In genomic region chr17:59851431-59852375, GRCh38 we compare ENCODE assay signal across 11 cellular contexts. TPM values are rescaled to one million over a fixed set of nuclear protein-coding genes. Genes with fewer than 3 reads are reported as not detected.
DNase-seq lines count a peak whose midpoint lies in the region; ATAC-seq and TF ChIP-seq lines count a peak whose summit lies in the region.
"Had no signal": no experiment of that assay in that cellular context is flagged by ENCODE, and none has a peak within 500 bp of the region (broad histone marks: within the 10 kb centered on the region; RNA-seq: fewer than 3 reads in every experiment).

No MANE protein-coding gene starts in this region.

- no peaks in the 10 kb centered on the region for H3K27me3 ChIP-seq in heart left ventricle
- no peaks in the 10 kb centered on the region for H3K27me3 ChIP-seq in mucosa of stomach (ENCODE audit: control insufficient read depth, insufficient read depth, low read length)
- no peaks in the 10 kb centered on the region for H3K27me3 ChIP-seq in vagina

- H3K4me3 ChIP-seq in heart left ventricle = no peak overlapping the region
- H3K4me3 ChIP-seq in choroid plexus epithelial cell (ENCODE audit: low read depth, low read length) = no peak overlapping the region
- H3K4me3 ChIP-seq in mucosa of stomach (ENCODE audit: low read length) = no peak overlapping the region
- peak overlapping the region in 1 of 2 donors; percentile 5 for H3K4me3 ChIP-seq in vagina

- TF ChIP-seq POLR2A in heart left ventricle (IDR thresholded peaks at IDR 0.05) (no peak), vagina (IDR thresholded peaks at IDR 0.05) (no peak)

- TF ChIP-seq CTCF in heart left ventricle (IDR thresholded peaks at IDR 0.05) (no peak), choroid plexus epithelial cell (conservative IDR thresholded peaks at IDR 0.05; ENCODE audit: low read depth, low read length) (no peak), vagina (IDR thresholded peaks at IDR 0.05) (no peak)

- intact Hi-C loops in heart left ventricle (cut with DNase I) (no loop called here), Right ventricle myocardium superior (cut with DNase I) (no loop called here), vagina (cut with DNase I) (no loop called here)

- peak overlapping the region; percentile 23 for H3K9ac ChIP-seq in mucosa of stomach (ENCODE audit: low read length)

- H3K9me3 ChIP-seq in heart left ventricle (no peaks in the 10 kb centered on the region), mucosa of stomach (ENCODE audit: control insufficient read depth, low read length) (no peaks in the 10 kb centered on the region), vagina (no peaks in the 10 kb centered on the region)

- H3K27ac ChIP-seq in heart left ventricle (peak overlapping the region in 9 of 12 donors; percentile 15 to 82 (median 52)), vagina (peak overlapping the region; percentile 76)

- DNase-seq in heart left ventricle (peak in 1 of 5 donors; percentile 41), Right ventricle myocardium superior (no peak), choroid plexus epithelial cell (ENCODE audit: low read depth) (peak; percentile 94), vagina (ENCODE audit: extremely low spot score in 2 of 2) (peak in 1 of 2 donors; percentile 93), NOMO-1 treated with dmso at 0.1 percent for 144 hours (lab: John Stamatoyannopoulos, UW; ENCODE audit: unreplicated experiment) (no peak), NAMALWA (ENCODE audit: low spot score) (no peak)
- no peak for DNase-seq in stimulated activated CD8-positive, alpha-beta memory T cell treated with anti-CD3 and anti-CD28 coated beads, Interleukin-4, amount 100 ng/mL, for 48 hours
- DNase-seq: erythroblast, MV-4-11 had no signal

- H3K4me1 ChIP-seq in heart left ventricle (peaks cover 0 to 76% (median 16%) of the 10 kb centered on the region in 12 donors), mucosa of stomach (ENCODE audit: control insufficient read depth, insufficient read depth, low read length) (peaks cover 84% of the 10 kb centered on the region), vagina (peaks cover 61% of the 10 kb centered on the region)

- ATAC-seq in heart left ventricle (peak in 2 of 4 donors; percentile 29), Right ventricle myocardium superior (ENCODE audit: poor library complexity) (no peak)
- ATAC-seq: HCT116 had no signal

- H3K36me3 ChIP-seq in heart left ventricle (no peaks in the 10 kb centered on the region), mucosa of stomach (ENCODE audit: control insufficient read depth, insufficient read depth, low read length) (no peaks in the 10 kb centered on the region), vagina (no peaks in the 10 kb centered on the region)

- 59 to 68% (median 63%) methylated on average over 14 of the region's 14 CpGs for WGBS in heart left ventricle, 4 donors

RNA-seq across cellular contexts. Expression of gene TUBD1, which starts 41.0 kb away (rescaled TPM):
- total RNA-seq in heart left ventricle (1 to 10 TPM; 3.7 to 8.5 (median 6.2) TPM), Right ventricle myocardium superior (6.9 TPM), vagina (16.2 TPM)
- polyA plus RNA-seq in heart left ventricle = 1 to 10 TPM; 4.6 to 7.0 TPM

RNA-seq across cellular contexts. Expression of gene RPS6KB1, which starts 41.2 kb away (rescaled TPM):
- 10 to 100 TPM; 13.5 to 29.4 (median 24.5) TPM for total RNA-seq in heart left ventricle
- 10 to 100 TPM in 1 of 2 donors, 1 to 10 TPM in 1; 7.8 to 11.6 TPM for polyA plus RNA-seq in heart left ventricle
- 22.3 TPM for total RNA-seq in Right ventricle myocardium superior
- 96.7 TPM for total RNA-seq in vagina
